Comparison of ENCODE assay signal across 17 cellular contexts in the genomic region with DNA sequence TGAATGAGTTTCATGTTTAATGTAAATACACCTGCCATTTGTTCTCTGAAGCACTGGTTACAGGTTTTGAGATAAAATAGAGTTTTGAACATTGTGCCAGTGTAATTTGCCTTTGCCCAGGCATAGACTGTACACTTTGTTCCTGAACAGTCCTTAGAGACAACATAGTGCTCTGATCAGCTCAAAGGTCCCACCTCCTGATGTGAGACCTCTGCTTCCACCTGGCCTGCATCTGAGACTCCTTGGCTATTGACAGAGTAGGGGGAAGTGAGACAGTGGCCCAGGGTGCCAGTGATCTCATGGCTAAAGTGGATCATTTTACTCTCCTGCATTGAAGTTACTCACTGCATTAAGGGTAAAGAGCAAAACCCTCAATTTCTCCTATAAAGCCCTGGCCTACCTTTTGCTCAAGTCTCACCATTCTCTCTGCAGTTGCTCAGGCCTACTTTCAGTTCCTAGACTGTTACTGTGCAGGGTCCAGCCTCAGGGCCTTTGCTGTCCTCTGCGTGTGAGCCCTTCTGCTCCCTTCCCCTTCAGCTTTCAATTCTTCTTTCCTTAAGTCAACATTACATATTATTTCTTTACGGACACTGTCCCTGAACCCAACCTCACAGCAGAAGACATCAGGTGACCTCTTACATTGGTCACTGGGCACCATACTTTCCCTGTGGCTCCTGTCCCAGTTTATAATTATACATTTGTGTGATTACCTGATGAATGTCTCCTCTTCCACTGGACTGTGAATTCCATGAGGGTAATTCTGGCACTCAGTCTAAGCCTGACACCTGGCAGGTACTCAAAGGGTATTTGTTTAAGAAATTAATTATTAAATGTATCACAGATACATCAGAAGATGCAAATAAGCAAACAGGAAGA.
DNase-seq lines count a peak whose midpoint lies in the region; ATAC-seq lines count a peak whose summit lies in the region.
"Had no signal": no experiment of that assay in that cellular context is flagged by ENCODE, and none has a peak within 500 bp of the region (broad histone marks: within the 10 kb centered on the region; RNA-seq: fewer than 3 reads in every experiment).

No MANE protein-coding gene starts in this region.

- no peak overlapping the region for H3K4me3 Mint-ChIP-seq in stimulated activated effector memory CD8-positive, alpha-beta T cell treated with anti-CD3 and anti-CD28 coated beads, Interleukin-12 subunit alpha, Interleukin-12 subunit beta, amount 100 ng/mL, for 72 hours

- DNase-seq in NCI-H1417 (lab: John Stamatoyannopoulos, UW) (peak in 2 of 3 experiments; percentile 16 to 67), NCI-H1417 treated with DMSO at 0.1 percent for 48 hours (lab: John Stamatoyannopoulos, UW) (no peak), NCI-H2029 (lab: John Stamatoyannopoulos, UW) (peak; percentile 61), cerebellar cortex (ENCODE audit: low spot score) (peak; percentile 89), hepatic stellate cell (ENCODE audit: low spot score) (no peak), DMS79 (lab: John Stamatoyannopoulos, UW) (no peak)
- no peak for DNase-seq in stimulated activated effector memory CD8-positive, alpha-beta T cell treated with anti-CD3 and anti-CD28 coated beads, Interleukin-12 subunit alpha, Interleukin-12 subunit beta, amount 100 ng/mL, for 72 hours (ENCODE audit: low spot score in 2 of 2)
- DNase-seq: activated gamma-delta T cell treated with Interleukin-2 at 50 U/mL for 16 hours, aorta, cortex of kidney, foreskin fibroblast, GM23248, NCI-H1930, Right ventricle myocardium superior, T-helper 2 cell had no signal

- H3K27ac Mint-ChIP-seq in stimulated activated effector memory CD8-positive, alpha-beta T cell treated with anti-CD3 and anti-CD28 coated beads, Interleukin-12 subunit alpha, Interleukin-12 subunit beta, amount 100 ng/mL, for 72 hours = no peak overlapping the region

- peak; percentile 36 for ATAC-seq in stimulated activated effector memory CD8-positive, alpha-beta T cell treated with anti-CD3 and anti-CD28 coated beads, Interleukin-12 subunit alpha, Interleukin-12 subunit beta, amount 100 ng/mL, for 72 hours
- no peak for ATAC-seq in HG03045 (IDR thresholded peaks at IDR 0.05; ENCODE audit: unreplicated experiment)
- ATAC-seq: activated CD4-positive, CD25-positive, alpha-beta regulatory T cell treated with anti-CD3 and anti-CD28 coated beads, Interleukin-2, amount 50 U/mL, for 24 hours had no signal

- H3K4me1 Mint-ChIP-seq in stimulated activated effector memory CD8-positive, alpha-beta T cell treated with anti-CD3 and anti-CD28 coated beads, Interleukin-12 subunit alpha, Interleukin-12 subunit beta, amount 100 ng/mL, for 72 hours = no peaks in the 10 kb centered on the region

- no peaks in the 10 kb centered on the region for H3K36me3 Mint-ChIP-seq in stimulated activated effector memory CD8-positive, alpha-beta T cell treated with anti-CD3 and anti-CD28 coated beads, Interleukin-12 subunit alpha, Interleukin-12 subunit beta, amount 100 ng/mL, for 72 hours

- H3K9me3 Mint-ChIP-seq in stimulated activated effector memory CD8-positive, alpha-beta T cell treated with anti-CD3 and anti-CD28 coated beads, Interleukin-12 subunit alpha, Interleukin-12 subunit beta, amount 100 ng/mL, for 72 hours = no peaks in the 10 kb centered on the region

Comparison
In these comparisons a context has a peak if more than half of its experiments do, and no peak if none do; other contexts are left out.
1. DNase-seq: peak in NCI-H1417 (2 of 3), NCI-H2029 (single experiment) and cerebellar cortex (single experiment); none in NCI-H1417 treated with DMSO at 0.1 percent for 48 hours (single experiment), stimulated activated effector memory CD8-positive, alpha-beta T cell treated with anti-CD3 and anti-CD28 coated beads, Interleukin-12 subunit alpha, Interleukin-12 subunit beta, amount 100 ng/mL, for 72 hours (0 of 2), hepatic stellate cell (single experiment) and DMS79 (single experiment).